In genomic region chr20:16865406-16865805, GRCh38 we compare ENCODE assay signal across 17 cellular contexts.
"Had no signal": no experiment of that assay in that cellular context is flagged by ENCODE, and none has a peak within 500 bp of the region (broad histone marks: within the 10 kb centered on the region; RNA-seq: fewer than 3 reads in every experiment).

No MANE protein-coding gene starts in this region.

- H3K27ac Mint-ChIP-seq: activated CD8-positive, alpha-beta memory T cell treated with anti-CD3 and anti-CD28 coated beads, Interleukin-2, amount 10 ng/mL, durations not matched to agents 7 days and 5 days; activated naive CD8-positive, alpha-beta T cell treated with anti-CD3 and anti-CD28 coated beads for 36 hours; natural killer cell; progenitor cell of endocrine pancreas had no signal

- DNase-seq: activated CD4-positive, alpha-beta T cell treated with anti-CD3 and anti-CD28 coated beads for 1 hour; activated CD4-positive, alpha-beta T cell treated with anti-CD3 and anti-CD28 coated beads, Interleukin-2, amount 50 U/mL, for 48 hours; activated CD8-positive, alpha-beta memory T cell treated with anti-CD3 and anti-CD28 coated beads, Interleukin-2, amount 10 ng/mL, durations not matched to agents 7 days and 5 days; activated gamma-delta T cell treated with Interleukin-2 at 50 U/mL for 16 hours; activated naive CD8-positive, alpha-beta T cell treated with anti-CD3 and anti-CD28 coated beads for 36 hours; activated T-cell treated with anti-CD3 and anti-CD28 coated beads, Interleukin-2, amount 50 U/mL, for 48 hours; dorsolateral prefrontal cortex; glutamatergic neuron; mucosa of descending colon; natural killer cell; occipital lobe; right cardiac atrium; small intestine; stomach; uterus had no signal

- H3K27me3 ChIP-seq: dorsolateral prefrontal cortex, stomach, uterus had no signal

- H3K4me1 ChIP-seq: stomach, uterus had no signal

- H3K36me3 ChIP-seq: stomach, uterus had no signal

- H3K36me3 Mint-ChIP-seq: activated CD8-positive, alpha-beta memory T cell treated with anti-CD3 and anti-CD28 coated beads, Interleukin-2, amount 10 ng/mL, durations not matched to agents 7 days and 5 days; activated naive CD8-positive, alpha-beta T cell treated with anti-CD3 and anti-CD28 coated beads for 36 hours; natural killer cell had no signal

- ATAC-seq: activated CD8-positive, alpha-beta memory T cell treated with anti-CD3 and anti-CD28 coated beads, Interleukin-2, amount 10 ng/mL, durations not matched to agents 7 days and 5 days; esophagus mucosa; mucosa of descending colon; natural killer cell; right cardiac atrium had no signal

- H3K27me3 Mint-ChIP-seq: activated CD8-positive, alpha-beta memory T cell treated with anti-CD3 and anti-CD28 coated beads, Interleukin-2, amount 10 ng/mL, durations not matched to agents 7 days and 5 days; activated naive CD8-positive, alpha-beta T cell treated with anti-CD3 and anti-CD28 coated beads for 36 hours had no signal

- H3K9me3 ChIP-seq: mucosa of descending colon, stomach, uterus had no signal

- H3K27ac ChIP-seq: stomach, uterus had no signal

- H3K4me1 Mint-ChIP-seq: activated CD8-positive, alpha-beta memory T cell treated with anti-CD3 and anti-CD28 coated beads, Interleukin-2, amount 10 ng/mL, durations not matched to agents 7 days and 5 days; activated naive CD8-positive, alpha-beta T cell treated with anti-CD3 and anti-CD28 coated beads for 36 hours; natural killer cell had no signal

- H3K4me3 ChIP-seq: dorsolateral prefrontal cortex, mucosa of descending colon, stomach, uterus had no signal

- H3K4me3 Mint-ChIP-seq: activated CD8-positive, alpha-beta memory T cell treated with anti-CD3 and anti-CD28 coated beads, Interleukin-2, amount 10 ng/mL, durations not matched to agents 7 days and 5 days; activated naive CD8-positive, alpha-beta T cell treated with anti-CD3 and anti-CD28 coated beads for 36 hours; natural killer cell had no signal
